In the genomic region with DNA sequence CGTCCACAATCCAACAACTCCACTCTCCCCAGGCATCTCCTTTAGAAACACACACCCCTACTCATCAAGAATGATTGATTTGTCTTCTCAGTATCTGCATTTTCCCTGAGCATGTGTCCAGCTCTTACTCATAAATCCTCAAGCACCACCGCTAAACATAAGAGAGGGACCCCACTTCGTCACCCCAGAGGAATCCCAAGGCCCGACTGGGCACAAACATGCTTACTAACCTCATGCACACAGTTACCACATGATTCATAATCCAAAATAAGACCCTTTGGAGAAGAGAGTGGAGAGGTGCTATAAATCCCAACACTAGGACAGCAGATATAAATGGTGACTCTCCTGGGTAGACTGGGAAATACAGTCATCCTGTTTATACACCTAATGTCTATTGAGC, we compare ENCODE assay signal across 27 cellular contexts.
"Had no signal": no experiment of that assay in that cellular context is flagged by ENCODE, and none has a peak within 500 bp of the region (broad histone marks: within the 10 kb centered on the region; RNA-seq: fewer than 3 reads in every experiment).

No MANE protein-coding gene starts in this region.

- H3K9me3 Mint-ChIP-seq: activated naive CD4-positive, alpha-beta T cell treated with anti-CD3 and anti-CD28 coated beads, Interleukin-2, amount 10 ng/mL, durations not matched to agents 7 days and 5 days; central memory CD8-positive, alpha-beta T cell; dendritic cell treated with granulocyte-macrophage colony-stimulating factor and Interleukin-4, amounts not matched to agents 40 ng/mL and 50 ng/mL, for 4 days; natural killer cell treated with Interleukin-12 subunit alpha and Interleukin-12 subunit beta and Interleukin-15 and Interleukin-18, amount 100 ng/mL, for 72 hours; stimulated activated effector memory CD8-positive, alpha-beta T cell treated with anti-CD3 and anti-CD28 coated beads, Interleukin-12 subunit alpha, Interleukin-12 subunit beta, amount 100 ng/mL, for 72 hours had no signal

- DNase-seq: activated CD4-positive, alpha-beta memory T cell treated with anti-CD3 and anti-CD28 coated beads, Interleukin-2, amount 10 ng/mL, durations not matched to agents 7 days and 5 days; activated CD4-positive, alpha-beta T cell treated with anti-CD3 and anti-CD28 coated beads, Interleukin-2, amount 10 ng/mL, durations not matched to agents 7 days and 5 days; activated CD4-positive, CD25-positive, alpha-beta regulatory T cell treated with anti-CD3 and anti-CD28 coated beads, Interleukin-2, amount 50 U/mL, for 72 hours; activated CD8-positive, alpha-beta memory T cell treated with anti-CD3 and anti-CD28 coated beads, Interleukin-2, amount 50 U/mL, for 48 hours; activated gamma-delta T cell; activated naive CD4-positive, alpha-beta T cell treated with anti-CD3 and anti-CD28 coated beads, Interleukin-2, amount 10 ng/mL, durations not matched to agents 7 days and 5 days; activated naive CD8-positive, alpha-beta T cell treated with anti-CD3 and anti-CD28 coated beads, Interleukin-2, amount 10 ng/mL, durations not matched to agents 7 days and 5 days; activated T-cell treated with anti-CD3 and anti-CD28 coated beads, Interleukin-2, amount 50 U/mL, for 24 hours; amniotic stem cell; kidney glomerular epithelial cell; right lobe of liver; stimulated activated CD4-positive, alpha-beta T cell treated with anti-CD3 and anti-CD28 coated beads, Interleukin-12 subunit alpha, Interleukin-12 subunit beta, amount 100 ng/mL, for 4 hours; stimulated activated CD4-positive, alpha-beta T cell treated with anti-CD3 and anti-CD28 coated beads, Interleukin-4, amount 100 ng/mL, for 1 hour; T-helper 2 cell had no signal

- H3K4me3 ChIP-seq: breast epithelium, right lobe of liver, skin epidermis, thoracic aorta, vagina had no signal

- H3K4me1 ChIP-seq: breast epithelium, right lobe of liver, vagina had no signal

- H3K27ac Mint-ChIP-seq: activated CD4-positive, alpha-beta memory T cell treated with anti-CD3 and anti-CD28 coated beads, Interleukin-2, amount 10 ng/mL, durations not matched to agents 7 days and 5 days; activated CD4-positive, alpha-beta T cell treated with anti-CD3 and anti-CD28 coated beads, Interleukin-2, amount 10 ng/mL, durations not matched to agents 7 days and 5 days; activated naive CD4-positive, alpha-beta T cell treated with anti-CD3 and anti-CD28 coated beads, Interleukin-2, amount 10 ng/mL, durations not matched to agents 7 days and 5 days; activated naive CD8-positive, alpha-beta T cell treated with anti-CD3 and anti-CD28 coated beads, Interleukin-2, amount 10 ng/mL, durations not matched to agents 7 days and 5 days; activated T-cell treated with anti-CD3 and anti-CD28 coated beads, Interleukin-2, amount 50 U/mL, for 24 hours; dendritic cell treated with granulocyte-macrophage colony-stimulating factor and Interleukin-4, amounts not matched to agents 40 ng/mL and 50 ng/mL, for 4 days; stimulated activated effector memory CD8-positive, alpha-beta T cell treated with anti-CD3 and anti-CD28 coated beads, Interleukin-12 subunit alpha, Interleukin-12 subunit beta, amount 100 ng/mL, for 72 hours; stimulated activated naive CD8-positive, alpha-beta T cell treated with anti-CD3 and anti-CD28 coated beads, Interleukin-15, Interleukin-2, amounts not matched to agents 100 ng/mL and 50 ng/mL, for 24 hours; type B pancreatic cell had no signal

- H3K36me3 Mint-ChIP-seq: activated naive CD4-positive, alpha-beta T cell treated with anti-CD3 and anti-CD28 coated beads, Interleukin-2, amount 10 ng/mL, durations not matched to agents 7 days and 5 days; natural killer cell treated with Interleukin-12 subunit alpha and Interleukin-12 subunit beta and Interleukin-15 and Interleukin-18, amount 100 ng/mL, for 72 hours; stimulated activated effector memory CD8-positive, alpha-beta T cell treated with anti-CD3 and anti-CD28 coated beads, Interleukin-12 subunit alpha, Interleukin-12 subunit beta, amount 100 ng/mL, for 72 hours had no signal

- H3K27me3 ChIP-seq: breast epithelium, neutrophil, right lobe of liver, vagina had no signal

- ATAC-seq: left lobe of liver; natural killer cell treated with Interleukin-12 subunit alpha and Interleukin-12 subunit beta and Interleukin-15 and Interleukin-18, amount 100 ng/mL, for 72 hours; right lobe of liver; stimulated activated effector memory CD8-positive, alpha-beta T cell treated with anti-CD3 and anti-CD28 coated beads, Interleukin-12 subunit alpha, Interleukin-12 subunit beta, amount 100 ng/mL, for 72 hours had no signal

- H3K27me3 Mint-ChIP-seq: activated CD4-positive, alpha-beta memory T cell treated with anti-CD3 and anti-CD28 coated beads, Interleukin-2, amount 10 ng/mL, durations not matched to agents 7 days and 5 days; activated CD4-positive, alpha-beta T cell treated with anti-CD3 and anti-CD28 coated beads, Interleukin-2, amount 10 ng/mL, durations not matched to agents 7 days and 5 days; activated naive CD4-positive, alpha-beta T cell treated with anti-CD3 and anti-CD28 coated beads, Interleukin-2, amount 10 ng/mL, durations not matched to agents 7 days and 5 days; activated naive CD8-positive, alpha-beta T cell treated with anti-CD3 and anti-CD28 coated beads, Interleukin-2, amount 10 ng/mL, durations not matched to agents 7 days and 5 days; activated T-cell treated with anti-CD3 and anti-CD28 coated beads, Interleukin-2, amount 50 U/mL, for 24 hours; central memory CD8-positive, alpha-beta T cell; stimulated activated naive CD8-positive, alpha-beta T cell treated with anti-CD3 and anti-CD28 coated beads, Interleukin-15, Interleukin-2, amounts not matched to agents 100 ng/mL and 50 ng/mL, for 24 hours; type B pancreatic cell had no signal

- H3K27ac ChIP-seq: breast epithelium, neutrophil, right lobe of liver, skin epidermis, thoracic aorta, vagina had no signal

- H3K9me3 ChIP-seq: breast epithelium, neutrophil, right lobe of liver, thoracic aorta, vagina had no signal

- H3K36me3 ChIP-seq: breast epithelium, neutrophil, right lobe of liver, thoracic aorta, vagina had no signal

- H3K4me3 Mint-ChIP-seq: activated CD4-positive, alpha-beta memory T cell treated with anti-CD3 and anti-CD28 coated beads, Interleukin-2, amount 10 ng/mL, durations not matched to agents 7 days and 5 days; activated CD4-positive, alpha-beta T cell treated with anti-CD3 and anti-CD28 coated beads, Interleukin-2, amount 10 ng/mL, durations not matched to agents 7 days and 5 days; activated naive CD4-positive, alpha-beta T cell treated with anti-CD3 and anti-CD28 coated beads, Interleukin-2, amount 10 ng/mL, durations not matched to agents 7 days and 5 days; activated naive CD8-positive, alpha-beta T cell treated with anti-CD3 and anti-CD28 coated beads, Interleukin-2, amount 10 ng/mL, durations not matched to agents 7 days and 5 days; activated T-cell treated with anti-CD3 and anti-CD28 coated beads, Interleukin-2, amount 50 U/mL, for 24 hours; central memory CD8-positive, alpha-beta T cell; dendritic cell treated with granulocyte-macrophage colony-stimulating factor and Interleukin-4, amounts not matched to agents 40 ng/mL and 50 ng/mL, for 4 days; natural killer cell treated with Interleukin-12 subunit alpha and Interleukin-12 subunit beta and Interleukin-15 and Interleukin-18, amount 100 ng/mL, for 72 hours; stimulated activated effector memory CD8-positive, alpha-beta T cell treated with anti-CD3 and anti-CD28 coated beads, Interleukin-12 subunit alpha, Interleukin-12 subunit beta, amount 100 ng/mL, for 72 hours; stimulated activated naive CD8-positive, alpha-beta T cell treated with anti-CD3 and anti-CD28 coated beads, Interleukin-15, Interleukin-2, amounts not matched to agents 100 ng/mL and 50 ng/mL, for 24 hours; type B pancreatic cell had no signal

- FAIRE-seq: frontal cortex had no signal
